ENCODE assay signal across 11 cellular contexts in genomic region chr9:105150991-105151685, GRCh38.
DNase-seq lines count a peak whose midpoint lies in the region; ATAC-seq, FAIRE-seq and TF ChIP-seq lines count a peak whose summit lies in the region.
"Had no signal": no experiment of that assay in that cellular context is flagged by ENCODE, and none has a peak within 500 bp of the region (broad histone marks: within the 10 kb centered on the region; RNA-seq: fewer than 3 reads in every experiment).

No MANE protein-coding gene starts in this region.

- H3K4me1 ChIP-seq in GM12878 (ENCODE audit: control insufficient read depth, insufficient read depth, low read length) (no peaks in the 10 kb centered on the region), trophoblast cell (ENCODE audit: control insufficient read depth in 1 of 2, insufficient read depth in 2 of 2, low read length in 2 of 2) (no peaks in the 10 kb centered on the region), ascending aorta (no peaks in the 10 kb centered on the region)

- no peak overlapping the region for H4K12ac ChIP-seq in trophoblast cell (ENCODE audit: low read depth, low read length)

- no peak overlapping the region for H2AK5ac ChIP-seq in trophoblast cell (ENCODE audit: low read length)

- no peak for TF ChIP-seq EP300 in GM12878 (IDR thresholded peaks at IDR 0.05; ENCODE audit: borderline replicate concordance in 1 of 2, control insufficient read depth in 1 of 2, low read depth in 2 of 2, low read length in 2 of 2)

- H4K91ac ChIP-seq in trophoblast cell (ENCODE audit: low read depth, low read length): no peak overlapping the region

- 33% methylated on average over 2 of the region's 2 CpGs for WGBS in GM12878 (ENCODE audit: insufficient coverage, insufficient replicate concordance, low lambda C conversion rate, missing lambda C conversion rate)
- WGBS in trophoblast cell (ENCODE audit: extremely low coverage, insufficient coverage, insufficient read length): no CpG with 5 or more reads among the region's 2 CpGs

- H2BK5ac ChIP-seq in trophoblast cell (ENCODE audit: low read depth, low read length, poor library complexity): no peak overlapping the region

- SMC1A ChIA-PET in GM12878 (lab: Charles Lee; ENCODE audit: uncharacterized antibody, unreplicated experiment): interaction anchor here (0.5 to 2.3 kb wide), 9 partner anchors 10 to 373 kb away, joined by 3 to 8 read pairs (median 3); partner anchors contain the start of gene SLC44A1

- H3K4me3 ChIP-seq in GM12878 (no peak overlapping the region), trophoblast cell (ENCODE audit: low read depth, low read length) (no peak overlapping the region), ascending aorta (no peak overlapping the region)
- H3K4me3 ChIP-seq: heart left ventricle had no signal

- ATAC-seq in GM18519 (IDR thresholded peaks at IDR 0.05; ENCODE audit: low FRiP score, unreplicated experiment) (peak; percentile 63), HG03378 (IDR thresholded peaks at IDR 0.05; ENCODE audit: unreplicated experiment) (peak; percentile 69), GM12878 (peak; percentile 93)
- ATAC-seq: heart left ventricle had no signal

- no peak overlapping the region for H2BK12ac ChIP-seq in trophoblast cell (ENCODE audit: low read length)

- BruUV-seq in GM12878 (replicated peaks; lab: Mats Ljungman, UMichigan): no TSS peak

- POLR2A ChIA-PET in GM12878 (lab: Charles Lee) (no interaction called here), HEK293T (lab: Yijun Ruan, JAX) (no interaction called here)

- DNase-seq in GM12878 (ENCODE audit: low read depth, low spot score) (no peak), trophoblast cell (peak; percentile 21 to 58), NCI-H2227 (lab: John Stamatoyannopoulos, UW; ENCODE audit: unreplicated experiment) (no peak), ascending aorta (ENCODE audit: low spot score in 2 of 2) (no peak), HEK293T (ENCODE audit: extremely low spot score) (no peak)
- DNase-seq: activated CD4-positive, alpha-beta memory T cell treated with anti-CD3 and anti-CD28 coated beads, Interleukin-2, amount 10 ng/mL, durations not matched to agents 7 days and 5 days; heart left ventricle; NCI-H1694 treated with DMSO at 0.1 percent for 48 hours; stimulated activated CD4-positive, alpha-beta T cell treated with anti-CD3 and anti-CD28 coated beads, Interleukin-4, amount 100 ng/mL, for 1 hour had no signal

- intact Hi-C loops in GM12878 (cut with micrococcal nuclease; ENCODE audit: unreplicated experiment) (no loop called here), ascending aorta (cut with DNase I) (no loop called here)

- no peaks in the 10 kb centered on the region for H3K27me3 ChIP-seq in GM12878 (replicated peaks in 1 of 2; ENCODE audit: control insufficient read depth in 2 of 2, insufficient read depth in 2 of 2, low read length in 1 of 2)
- H3K27me3 ChIP-seq in trophoblast cell (ENCODE audit: insufficient read depth, low read length): no peaks in the 10 kb centered on the region
- H3K27me3 ChIP-seq in ascending aorta: no peaks in the 10 kb centered on the region
- H3K27me3 ChIP-seq: heart left ventricle had no signal

- no peak overlapping the region for H3K18ac ChIP-seq in trophoblast cell (ENCODE audit: low read length)

- no peak for TF ChIP-seq CTCF in GM12878 (IDR thresholded peaks at IDR 0.05 in 2 of 3, conservative IDR thresholded peaks at IDR 0.05 in 1 of 3; ENCODE audit: control insufficient read depth in 2 of 3, extremely low read depth in 1 of 3, insufficient read depth in 1 of 3, low read depth in 3 of 3, low read length in 3 of 3)
- no peak for TF ChIP-seq CTCF in ascending aorta (IDR thresholded peaks at IDR 0.05)

- no peak overlapping the region for H4K8ac ChIP-seq in trophoblast cell (ENCODE audit: low read depth, low read length)

- no peaks in the 10 kb centered on the region for H3K36me3 ChIP-seq in GM12878 (ENCODE audit: control insufficient read depth in 2 of 2, insufficient read depth in 2 of 2, low read length in 1 of 2)
- no peaks in the 10 kb centered on the region for H3K36me3 ChIP-seq in trophoblast cell (ENCODE audit: control insufficient read depth in 1 of 2, insufficient read depth in 2 of 2, low read length in 2 of 2)
- no peaks in the 10 kb centered on the region for H3K36me3 ChIP-seq in ascending aorta
- H3K36me3 ChIP-seq: heart left ventricle had no signal

- no peaks in the 10 kb centered on the region for H3K79me1 ChIP-seq in trophoblast cell (ENCODE audit: low read length)

- no peaks in the 10 kb centered on the region for H4K20me1 ChIP-seq in GM12878 (ENCODE audit: control insufficient read depth, insufficient read depth)

- CTCF ChIA-PET in GM12878 (lab: Yijun Ruan, JAX): interaction anchor here (0.8 to 5.8 kb wide), 2 partner anchors 8 to 287 kb away, joined by 4 to 35 read pairs; no protein-coding TSS in a partner anchor
- CTCF ChIA-PET in HEK293T (lab: Yijun Ruan, JAX): no interaction called here

- H3K4ac ChIP-seq in trophoblast cell (ENCODE audit: low read depth, low read length): no peak overlapping the region

- FAIRE-seq in GM12878 (lab: Jason Lieb, UNC): no peak

- H3K23ac ChIP-seq in trophoblast cell (ENCODE audit: low read length): no peak overlapping the region

- H3K9me3 ChIP-seq in GM12878 (replicated peaks; ENCODE audit: control insufficient read depth, insufficient read depth, low read length) (no peaks in the 10 kb centered on the region), trophoblast cell (ENCODE audit: insufficient read depth, low read depth, low read length) (no peaks in the 10 kb centered on the region), ascending aorta (no peaks in the 10 kb centered on the region)
- H3K9me3 ChIP-seq: heart left ventricle had no signal

- H3K9ac ChIP-seq in GM12878 (ENCODE audit: control insufficient read depth, insufficient read depth, low read length): no peak overlapping the region
- no peak overlapping the region for H3K9ac ChIP-seq in trophoblast cell (ENCODE audit: low read length)

- H3K27ac ChIP-seq in GM12878 (ENCODE audit: control insufficient read depth, insufficient read depth) (no peak overlapping the region), trophoblast cell (ENCODE audit: low read depth, low read length) (no peak overlapping the region), ascending aorta (no peak overlapping the region)
- H3K27ac ChIP-seq: heart left ventricle had no signal

- in situ Hi-C loops in GM12878 (cut with MboI): loop anchor here (5.0 kb wide), 1 partner anchor 51 kb away; no protein-coding TSS in a partner anchor

- RAD21 ChIA-PET in GM12878 (lab: Charles Lee; ENCODE audit: unreplicated experiment): interaction anchor here (0.5 to 2.0 kb wide), 2 partner anchors 185 to 288 kb away, joined by 3 to 9 read pairs; no protein-coding TSS in a partner anchor

- TF ChIP-seq RAD21 in GM12878 (IDR thresholded peaks at IDR 0.05; ENCODE audit: insufficient read depth, low read depth, low read length): peak; percentile 24; the same call in 1 of the 2 replicates

- H3K4me2 ChIP-seq in GM12878 (ENCODE audit: control insufficient read depth, insufficient read depth) (no peak overlapping the region), trophoblast cell (ENCODE audit: low read length) (no peak overlapping the region)

- no peaks in the 10 kb centered on the region for H3K79me2 ChIP-seq in GM12878 (ENCODE audit: control insufficient read depth, insufficient read depth, low read length)
- no peaks in the 10 kb centered on the region for H3K79me2 ChIP-seq in trophoblast cell (ENCODE audit: control insufficient read depth, insufficient read depth, low read length, poor library complexity)

- no peak overlapping the region for H3K14ac ChIP-seq in trophoblast cell (ENCODE audit: low read length)

- H2AFZ ChIP-seq in GM12878 (ENCODE audit: control insufficient read depth, low read depth, low read length): no peak overlapping the region
- H2AFZ ChIP-seq in trophoblast cell (ENCODE audit: insufficient read depth, low read length, poor library complexity): no peak overlapping the region

- no peak for TF ChIP-seq POLR2A in GM12878 (IDR thresholded peaks at IDR 0.05; ENCODE audit: low read depth, low read length)

- H2BK120ac ChIP-seq in trophoblast cell (ENCODE audit: insufficient read depth, low read length, poor library complexity): no peak overlapping the region

TF ChIP-seq in GM12878, 131 proteins besides CTCF, POLR2A, EP300 and RAD21 (continues in another document):
- TF ChIP-seq SMARCA5 (IDR thresholded peaks at IDR 0.05): no peak
- TF ChIP-seq ZNF24 (IDR thresholded peaks at IDR 0.05): no peak
- TF ChIP-seq DPF2 (IDR thresholded peaks at IDR 0.05): no peak
- TF ChIP-seq CEBPB (IDR thresholded peaks at IDR 0.05; ENCODE audit: borderline replicate concordance in 1 of 2, low read depth in 2 of 2, low read length in 2 of 2): no peak
- TF ChIP-seq FOS (IDR thresholded peaks at IDR 0.05; ENCODE audit: borderline replicate concordance, extremely low read depth, insufficient read length): no peak
- no peak for TF ChIP-seq IRF4 (IDR thresholded peaks at IDR 0.05; ENCODE audit: low read depth, low read length)
- TF ChIP-seq LARP7 (IDR thresholded peaks at IDR 0.05): no peak
- TF ChIP-seq USF1 (IDR thresholded peaks at IDR 0.05; ENCODE audit: borderline replicate concordance, extremely low read length, insufficient read depth, low read depth, low read length): no peak

TF ChIP-seq in HEK293T, 16 proteins besides CTCF, POLR2A, EP300 and RAD21:
- TF ChIP-seq ARNT (IDR thresholded peaks at IDR 0.05) (no peak), CTBP1 (IDR thresholded peaks at IDR 0.05; ENCODE audit: borderline replicate concordance) (no peak), ZNF384 (IDR thresholded peaks at IDR 0.05) (no peak), HDGF (IDR thresholded peaks at IDR 0.05; ENCODE audit: borderline replicate concordance) (no peak), ELF4 (IDR thresholded peaks at IDR 0.05) (no peak), L3MBTL2 (conservative IDR thresholded peaks at IDR 0.05) (no peak), SUZ12 (IDR thresholded peaks at IDR 0.05) (no peak), TARDBP (IDR thresholded peaks at IDR 0.05) (no peak), NFRKB (IDR thresholded peaks at IDR 0.05) (no peak), FOXK2 (IDR thresholded peaks at IDR 0.05) (no peak), PKNOX1 (IDR thresholded peaks at IDR 0.05) (no peak)

Comparison
In these comparisons a context has a peak if more than half of its experiments do, and no peak if none do; other contexts are left out.
1. DNase-seq: peak in trophoblast cell (2 of 2); none in GM12878 (single experiment), NCI-H2227 (single experiment), ascending aorta (0 of 2) and HEK293T (single experiment).
2. Peak in every context shown above with its lines, with median percentiles within 50 percentile points of each other: ATAC-seq.